2 cellular contexts compared by ENCODE assay signal in the genomic region with DNA sequence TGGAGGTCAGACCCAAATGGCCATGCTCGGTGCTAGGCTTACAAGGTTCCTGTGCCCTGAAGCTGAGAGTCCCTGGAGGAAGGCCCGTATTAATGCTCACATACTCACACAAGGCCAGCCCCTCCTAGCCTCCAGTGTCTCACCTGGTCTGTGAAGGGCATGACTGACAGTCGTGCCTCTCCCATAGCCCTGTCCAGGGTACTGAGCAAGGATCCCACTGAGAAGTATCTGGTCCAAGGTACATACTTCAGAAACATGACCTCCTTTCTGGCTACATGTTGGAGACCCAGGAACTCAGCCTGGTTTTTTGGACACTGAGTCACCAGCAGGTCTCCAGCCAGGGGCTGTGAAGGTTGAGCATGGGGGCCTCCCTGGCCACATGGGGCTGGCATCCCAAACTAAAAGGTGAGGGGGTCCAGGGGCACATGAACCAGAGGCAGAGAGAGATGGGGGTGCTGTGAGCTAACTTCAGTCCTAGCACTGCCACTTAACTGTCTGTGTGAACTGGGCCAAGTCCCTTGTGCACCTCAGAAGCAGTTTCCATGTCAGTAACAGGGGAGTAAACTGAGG.
TF ChIP-seq lines count a peak whose summit lies in the region.

No MANE protein-coding gene starts in this region.

TF ChIP-seq in GM12878, 131 proteins besides CTCF, POLR2A, EP300 and RAD21 (continued from another document):
- TF ChIP-seq, protein P1, sequence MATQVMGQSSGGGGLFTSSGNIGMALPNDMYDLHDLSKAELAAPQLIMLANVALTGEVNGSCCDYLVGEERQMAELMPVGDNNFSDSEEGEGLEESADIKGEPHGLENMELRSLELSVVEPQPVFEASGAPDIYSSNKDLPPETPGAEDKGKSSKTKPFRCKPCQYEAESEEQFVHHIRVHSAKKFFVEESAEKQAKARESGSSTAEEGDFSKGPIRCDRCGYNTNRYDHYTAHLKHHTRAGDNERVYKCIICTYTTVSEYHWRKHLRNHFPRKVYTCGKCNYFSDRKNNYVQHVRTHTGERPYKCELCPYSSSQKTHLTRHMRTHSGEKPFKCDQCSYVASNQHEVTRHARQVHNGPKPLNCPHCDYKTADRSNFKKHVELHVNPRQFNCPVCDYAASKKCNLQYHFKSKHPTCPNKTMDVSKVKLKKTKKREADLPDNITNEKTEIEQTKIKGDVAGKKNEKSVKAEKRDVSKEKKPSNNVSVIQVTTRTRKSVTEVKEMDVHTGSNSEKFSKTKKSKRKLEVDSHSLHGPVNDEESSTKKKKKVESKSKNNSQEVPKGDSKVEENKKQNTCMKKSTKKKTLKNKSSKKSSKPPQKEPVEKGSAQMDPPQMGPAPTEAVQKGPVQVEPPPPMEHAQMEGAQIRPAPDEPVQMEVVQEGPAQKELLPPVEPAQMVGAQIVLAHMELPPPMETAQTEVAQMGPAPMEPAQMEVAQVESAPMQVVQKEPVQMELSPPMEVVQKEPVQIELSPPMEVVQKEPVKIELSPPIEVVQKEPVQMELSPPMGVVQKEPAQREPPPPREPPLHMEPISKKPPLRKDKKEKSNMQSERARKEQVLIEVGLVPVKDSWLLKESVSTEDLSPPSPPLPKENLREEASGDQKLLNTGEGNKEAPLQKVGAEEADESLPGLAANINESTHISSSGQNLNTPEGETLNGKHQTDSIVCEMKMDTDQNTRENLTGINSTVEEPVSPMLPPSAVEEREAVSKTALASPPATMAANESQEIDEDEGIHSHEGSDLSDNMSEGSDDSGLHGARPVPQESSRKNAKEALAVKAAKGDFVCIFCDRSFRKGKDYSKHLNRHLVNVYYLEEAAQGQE (IDR thresholded peaks at IDR 0.05; ENCODE audit: low read depth, low read length), result peak; percentile 87
- TF ChIP-seq GABPA (IDR thresholded peaks at IDR 0.05; ENCODE audit: low read depth) (no peak), SREBF1 (IDR thresholded peaks at IDR 0.05; ENCODE audit: low read length) (no peak), CREB1 (IDR thresholded peaks at IDR 0.05; ENCODE audit: low read depth) (no peak), SMARCA5 (IDR thresholded peaks at IDR 0.05) (no peak)
- TF ChIP-seq, protein P2, sequence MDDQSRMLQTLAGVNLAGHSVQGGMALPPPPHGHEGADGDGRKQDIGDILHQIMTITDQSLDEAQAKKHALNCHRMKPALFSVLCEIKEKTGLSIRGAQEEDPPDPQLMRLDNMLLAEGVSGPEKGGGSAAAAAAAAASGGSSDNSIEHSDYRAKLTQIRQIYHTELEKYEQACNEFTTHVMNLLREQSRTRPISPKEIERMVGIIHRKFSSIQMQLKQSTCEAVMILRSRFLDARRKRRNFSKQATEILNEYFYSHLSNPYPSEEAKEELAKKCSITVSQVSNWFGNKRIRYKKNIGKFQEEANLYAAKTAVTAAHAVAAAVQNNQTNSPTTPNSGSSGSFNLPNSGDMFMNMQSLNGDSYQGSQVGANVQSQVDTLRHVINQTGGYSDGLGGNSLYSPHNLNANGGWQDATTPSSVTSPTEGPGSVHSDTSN (IDR thresholded peaks at IDR 0.05; ENCODE audit: insufficient replicate concordance, low read depth, low read length), result peak; percentile 68
- TF ChIP-seq, protein P3, sequence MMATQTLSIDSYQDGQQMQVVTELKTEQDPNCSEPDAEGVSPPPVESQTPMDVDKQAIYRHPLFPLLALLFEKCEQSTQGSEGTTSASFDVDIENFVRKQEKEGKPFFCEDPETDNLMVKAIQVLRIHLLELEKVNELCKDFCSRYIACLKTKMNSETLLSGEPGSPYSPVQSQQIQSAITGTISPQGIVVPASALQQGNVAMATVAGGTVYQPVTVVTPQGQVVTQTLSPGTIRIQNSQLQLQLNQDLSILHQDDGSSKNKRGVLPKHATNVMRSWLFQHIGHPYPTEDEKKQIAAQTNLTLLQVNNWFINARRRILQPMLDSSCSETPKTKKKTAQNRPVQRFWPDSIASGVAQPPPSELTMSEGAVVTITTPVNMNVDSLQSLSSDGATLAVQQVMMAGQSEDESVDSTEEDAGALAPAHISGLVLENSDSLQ (IDR thresholded peaks at IDR 0.05), result peak; percentile 86
TF ChIP-seq in GM12878: peak in this region for 3.

TF ChIP-seq in liver, 16 proteins besides CTCF, POLR2A, EP300 and RAD21:
- TF ChIP-seq, protein P1 (IDR thresholded peaks at IDR 0.05), result peak; percentile 92
- TF ChIP-seq NR2F2 (IDR thresholded peaks at IDR 0.05), result no peak
TF ChIP-seq in liver: peak in this region for 1.
